Comparison of ENCODE assay signal across 1 cellular context in the genomic region with DNA sequence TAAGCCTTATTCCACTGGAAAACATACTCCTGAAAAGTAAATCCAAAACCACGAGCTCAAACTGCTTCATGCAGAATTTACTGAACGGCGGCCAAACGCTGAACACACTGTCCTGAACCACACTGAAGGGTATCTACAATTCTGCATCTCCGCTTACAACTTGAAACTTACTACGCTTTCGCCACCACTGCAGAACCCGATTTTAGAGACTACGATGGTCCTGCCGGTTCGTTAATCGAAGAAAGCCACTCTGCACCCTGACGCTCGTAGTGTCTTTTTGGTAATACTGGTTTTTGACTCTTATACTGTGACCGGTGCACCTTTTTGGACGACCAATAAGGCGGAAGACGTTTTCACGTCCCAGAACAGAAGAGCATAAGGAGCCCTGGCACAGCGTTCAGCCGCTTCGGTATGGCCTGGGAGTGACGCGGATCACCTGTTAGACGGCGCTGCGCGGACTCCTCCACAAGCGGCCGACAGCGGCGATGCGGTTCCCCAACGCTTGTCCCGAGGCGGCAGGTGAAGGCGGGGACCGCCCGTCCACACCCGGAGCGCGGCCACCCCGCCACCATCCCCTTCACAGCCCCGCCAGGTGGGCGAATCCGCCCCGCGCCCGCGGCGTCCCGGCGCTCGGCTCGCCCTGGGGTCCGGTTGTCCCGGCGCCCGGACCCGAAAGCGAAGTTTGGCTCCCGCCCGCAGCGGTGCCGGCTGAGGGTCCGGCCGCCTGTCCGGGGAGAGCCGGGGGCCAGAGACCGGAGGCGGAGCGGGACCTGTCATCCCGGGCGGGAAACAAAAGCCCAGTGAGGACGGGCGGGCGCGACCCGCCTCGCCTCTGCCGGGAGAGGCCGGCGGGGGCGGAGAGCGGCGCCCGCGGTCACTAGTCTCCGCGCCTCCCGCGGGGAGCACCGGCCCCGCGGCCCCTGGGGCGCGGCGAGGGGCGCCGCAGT.
A peak's percentile ranks its signal among the peaks of the same experiment; 100 is the strongest.
TF ChIP-seq lines count a peak whose summit lies in the region.

No MANE protein-coding gene starts in this region.

TF ChIP-seq in HEK293, 187 proteins besides CTCF, POLR2A, EP300 and RAD21 (continued from another document and continues in another):
- peak; percentile 75; the same call in 1 of the 2 replicates for TF ChIP-seq ZSCAN30 (tag by site-specific recombination; IDR thresholded peaks at IDR 0.05)
- TF ChIP-seq, protein P1, sequence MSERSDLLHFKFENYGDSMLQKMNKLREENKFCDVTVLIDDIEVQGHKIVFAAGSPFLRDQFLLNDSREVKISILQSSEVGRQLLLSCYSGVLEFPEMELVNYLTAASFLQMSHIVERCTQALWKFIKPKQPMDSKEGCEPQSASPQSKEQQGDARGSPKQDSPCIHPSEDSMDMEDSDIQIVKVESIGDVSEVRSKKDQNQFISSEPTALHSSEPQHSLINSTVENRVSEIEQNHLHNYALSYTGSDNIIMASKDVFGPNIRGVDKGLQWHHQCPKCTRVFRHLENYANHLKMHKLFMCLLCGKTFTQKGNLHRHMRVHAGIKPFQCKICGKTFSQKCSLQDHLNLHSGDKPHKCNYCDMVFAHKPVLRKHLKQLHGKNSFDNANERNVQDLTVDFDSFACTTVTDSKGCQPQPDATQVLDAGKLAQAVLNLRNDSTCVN (tag by site-specific recombination; optimal IDR thresholded peaks at IDR 0.05): peak; percentile 79
- TF ChIP-seq, protein P2, sequence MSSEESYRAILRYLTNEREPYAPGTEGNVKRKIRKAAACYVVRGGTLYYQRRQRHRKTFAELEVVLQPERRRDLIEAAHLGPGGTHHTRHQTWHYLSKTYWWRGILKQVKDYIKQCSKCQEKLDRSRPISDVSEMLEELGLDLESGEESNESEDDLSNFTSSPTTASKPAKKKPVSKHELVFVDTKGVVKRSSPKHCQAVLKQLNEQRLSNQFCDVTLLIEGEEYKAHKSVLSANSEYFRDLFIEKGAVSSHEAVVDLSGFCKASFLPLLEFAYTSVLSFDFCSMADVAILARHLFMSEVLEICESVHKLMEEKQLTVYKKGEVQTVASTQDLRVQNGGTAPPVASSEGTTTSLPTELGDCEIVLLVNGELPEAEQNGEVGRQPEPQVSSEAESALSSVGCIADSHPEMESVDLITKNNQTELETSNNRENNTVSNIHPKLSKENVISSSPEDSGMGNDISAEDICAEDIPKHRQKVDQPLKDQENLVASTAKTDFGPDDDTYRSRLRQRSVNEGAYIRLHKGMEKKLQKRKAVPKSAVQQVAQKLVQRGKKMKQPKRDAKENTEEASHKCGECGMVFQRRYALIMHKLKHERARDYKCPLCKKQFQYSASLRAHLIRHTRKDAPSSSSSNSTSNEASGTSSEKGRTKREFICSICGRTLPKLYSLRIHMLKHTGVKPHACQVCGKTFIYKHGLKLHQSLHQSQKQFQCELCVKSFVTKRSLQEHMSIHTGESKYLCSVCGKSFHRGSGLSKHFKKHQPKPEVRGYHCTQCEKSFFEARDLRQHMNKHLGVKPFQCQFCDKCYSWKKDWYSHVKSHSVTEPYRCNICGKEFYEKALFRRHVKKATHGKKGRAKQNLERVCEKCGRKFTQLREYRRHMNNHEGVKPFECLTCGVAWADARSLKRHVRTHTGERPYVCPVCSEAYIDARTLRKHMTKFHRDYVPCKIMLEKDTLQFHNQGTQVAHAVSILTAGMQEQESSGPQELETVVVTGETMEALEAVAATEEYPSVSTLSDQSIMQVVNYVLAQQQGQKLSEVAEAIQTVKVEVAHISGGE (tag by site-specific recombination; conservative IDR thresholded peaks at IDR 0.05; ENCODE audit: low read depth): no peak
- TF ChIP-seq SCRT1 (tag by site-specific recombination; IDR thresholded peaks at IDR 0.05; ENCODE audit: borderline replicate concordance): peak; percentile 81; the same call in 1 of the 2 replicates
- TF ChIP-seq ZNF626 (tag by site-specific recombination; IDR thresholded peaks at IDR 0.05): no peak
- peak; percentile 99 for TF ChIP-seq ZNF600 (tag by site-specific recombination; IDR thresholded peaks at IDR 0.05)
- TF ChIP-seq ZNF2 (tag by site-specific recombination; IDR thresholded peaks at IDR 0.05): peak; percentile 88; the same call in 1 of the 2 replicates
- no peak for TF ChIP-seq ZNF621 (tag by site-specific recombination; IDR thresholded peaks at IDR 0.05)
- TF ChIP-seq, protein P3, sequence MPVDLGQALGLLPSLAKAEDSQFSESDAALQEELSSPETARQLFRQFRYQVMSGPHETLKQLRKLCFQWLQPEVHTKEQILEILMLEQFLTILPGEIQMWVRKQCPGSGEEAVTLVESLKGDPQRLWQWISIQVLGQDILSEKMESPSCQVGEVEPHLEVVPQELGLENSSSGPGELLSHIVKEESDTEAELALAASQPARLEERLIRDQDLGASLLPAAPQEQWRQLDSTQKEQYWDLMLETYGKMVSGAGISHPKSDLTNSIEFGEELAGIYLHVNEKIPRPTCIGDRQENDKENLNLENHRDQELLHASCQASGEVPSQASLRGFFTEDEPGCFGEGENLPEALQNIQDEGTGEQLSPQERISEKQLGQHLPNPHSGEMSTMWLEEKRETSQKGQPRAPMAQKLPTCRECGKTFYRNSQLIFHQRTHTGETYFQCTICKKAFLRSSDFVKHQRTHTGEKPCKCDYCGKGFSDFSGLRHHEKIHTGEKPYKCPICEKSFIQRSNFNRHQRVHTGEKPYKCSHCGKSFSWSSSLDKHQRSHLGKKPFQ (tag by site-specific recombination; IDR thresholded peaks at IDR 0.05): no peak
- 0 out of 2 replicates have a peak, but pooled peaks have one; percentile 30 for TF ChIP-seq KLF9 (tag by site-specific recombination; IDR thresholded peaks at IDR 0.05; ENCODE audit: low read depth)
- TF ChIP-seq ZNF174 (tag by site-specific recombination; IDR thresholded peaks at IDR 0.05): no peak; the same call in 1 of the 2 replicates
- no peak for TF ChIP-seq ZNF624 (tag by site-specific recombination; IDR thresholded peaks at IDR 0.05)
- 0 out of 2 replicates have a peak, but pooled peaks have one; percentile 42 for TF ChIP-seq ZNF184 (tag by site-specific recombination; IDR thresholded peaks at IDR 0.05)
- no peak for TF ChIP-seq ZNF140 (tag by site-specific recombination; IDR thresholded peaks at IDR 0.05)
- TF ChIP-seq, protein P4, sequence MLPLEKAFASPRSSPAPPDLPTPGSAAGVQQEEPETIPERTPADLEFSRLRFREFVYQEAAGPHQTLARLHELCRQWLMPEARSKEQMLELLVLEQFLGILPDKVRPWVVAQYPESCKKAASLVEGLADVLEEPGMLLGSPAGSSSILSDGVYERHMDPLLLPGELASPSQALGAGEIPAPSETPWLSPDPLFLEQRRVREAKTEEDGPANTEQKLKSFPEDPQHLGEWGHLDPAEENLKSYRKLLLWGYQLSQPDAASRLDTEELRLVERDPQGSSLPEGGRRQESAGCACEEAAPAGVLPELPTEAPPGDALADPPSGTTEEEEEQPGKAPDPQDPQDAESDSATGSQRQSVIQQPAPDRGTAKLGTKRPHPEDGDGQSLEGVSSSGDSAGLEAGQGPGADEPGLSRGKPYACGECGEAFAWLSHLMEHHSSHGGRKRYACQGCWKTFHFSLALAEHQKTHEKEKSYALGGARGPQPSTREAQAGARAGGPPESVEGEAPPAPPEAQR (tag by site-specific recombination; IDR thresholded peaks at IDR 0.05): no peak
- no peak for TF ChIP-seq ZNF426 (tag by site-specific recombination; IDR thresholded peaks at IDR 0.05)
- peak; percentile 72 for TF ChIP-seq ZBTB20 (tag by site-specific recombination; IDR thresholded peaks at IDR 0.05)
- TF ChIP-seq ZNF19 (tag by site-specific recombination; IDR thresholded peaks at IDR 0.05; ENCODE audit: low read depth): no peak
- peak; percentile 28; the same call in 1 of the 2 replicates for TF ChIP-seq ZNF394 (tag by site-specific recombination; IDR thresholded peaks at IDR 0.05; ENCODE audit: borderline replicate concordance)
- peak; percentile 83 for TF ChIP-seq ZNF335 (tag by site-specific recombination; conservative IDR thresholded peaks at IDR 0.05)
- TF ChIP-seq PRDM1 (tag by site-specific recombination; IDR thresholded peaks at IDR 0.05): no peak
- 0 out of 2 replicates have a peak, but pooled peaks have one; percentile 26 for TF ChIP-seq ZNF629 (tag by site-specific recombination; IDR thresholded peaks at IDR 0.05)
- TF ChIP-seq MYNN (tag by site-specific recombination; IDR thresholded peaks at IDR 0.05; ENCODE audit: borderline replicate concordance): no peak
- TF ChIP-seq, protein P5, sequence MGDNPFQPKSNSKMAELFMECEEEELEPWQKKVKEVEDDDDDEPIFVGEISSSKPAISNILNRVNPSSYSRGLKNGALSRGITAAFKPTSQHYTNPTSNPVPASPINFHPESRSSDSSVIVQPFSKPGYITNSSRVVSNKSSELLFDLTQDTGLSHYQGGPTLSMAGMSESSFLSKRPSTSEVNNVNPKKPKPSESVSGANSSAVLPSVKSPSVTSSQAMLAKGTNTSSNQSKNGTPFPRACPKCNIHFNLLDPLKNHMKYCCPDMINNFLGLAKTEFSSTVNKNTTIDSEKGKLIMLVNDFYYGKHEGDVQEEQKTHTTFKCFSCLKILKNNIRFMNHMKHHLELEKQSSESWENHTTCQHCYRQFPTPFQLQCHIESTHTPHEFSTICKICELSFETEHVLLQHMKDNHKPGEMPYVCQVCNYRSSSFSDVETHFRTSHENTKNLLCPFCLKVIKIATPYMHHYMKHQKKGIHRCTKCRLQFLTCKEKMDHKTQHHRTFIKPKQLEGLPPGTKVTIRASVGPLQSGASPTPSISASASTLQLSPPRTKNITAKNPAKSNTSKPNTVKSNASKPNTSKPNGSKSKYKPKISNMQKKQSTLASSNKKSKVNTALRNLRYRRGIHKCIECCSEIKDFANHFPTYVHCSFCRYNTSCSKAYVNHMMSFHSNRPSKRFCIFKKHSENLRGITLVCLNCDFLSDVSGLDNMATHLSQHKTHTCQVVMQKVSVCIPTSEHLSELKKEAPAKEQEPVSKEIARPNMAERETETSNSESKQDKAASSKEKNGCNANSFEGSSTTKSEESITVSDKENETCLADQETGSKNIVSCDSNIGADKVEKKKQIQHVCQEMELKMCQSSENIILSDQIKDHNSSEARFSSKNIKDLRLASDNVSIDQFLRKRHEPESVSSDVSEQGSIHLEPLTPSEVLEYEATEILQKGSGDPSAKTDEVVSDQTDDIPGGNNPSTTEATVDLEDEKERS (tag by site-specific recombination; IDR thresholded peaks at IDR 0.05): no peak
- TF ChIP-seq ZNF266 (tag by site-specific recombination; IDR thresholded peaks at IDR 0.05; ENCODE audit: low read depth): no peak
- TF ChIP-seq KLF8 (tag by site-specific recombination; IDR thresholded peaks at IDR 0.05): peak; percentile 55; the same call in 1 of the 2 replicates
- no peak for TF ChIP-seq ZNF132 (tag by site-specific recombination; IDR thresholded peaks at IDR 0.05; ENCODE audit: borderline replicate concordance)
- TF ChIP-seq ZNF777 (tag by site-specific recombination; IDR thresholded peaks at IDR 0.05; ENCODE audit: borderline replicate concordance): peak; percentile 72; the same call in 1 of the 2 replicates
- no peak for TF ChIP-seq ZNF623 (tag by site-specific recombination; IDR thresholded peaks at IDR 0.05)
- TF ChIP-seq, protein P6, sequence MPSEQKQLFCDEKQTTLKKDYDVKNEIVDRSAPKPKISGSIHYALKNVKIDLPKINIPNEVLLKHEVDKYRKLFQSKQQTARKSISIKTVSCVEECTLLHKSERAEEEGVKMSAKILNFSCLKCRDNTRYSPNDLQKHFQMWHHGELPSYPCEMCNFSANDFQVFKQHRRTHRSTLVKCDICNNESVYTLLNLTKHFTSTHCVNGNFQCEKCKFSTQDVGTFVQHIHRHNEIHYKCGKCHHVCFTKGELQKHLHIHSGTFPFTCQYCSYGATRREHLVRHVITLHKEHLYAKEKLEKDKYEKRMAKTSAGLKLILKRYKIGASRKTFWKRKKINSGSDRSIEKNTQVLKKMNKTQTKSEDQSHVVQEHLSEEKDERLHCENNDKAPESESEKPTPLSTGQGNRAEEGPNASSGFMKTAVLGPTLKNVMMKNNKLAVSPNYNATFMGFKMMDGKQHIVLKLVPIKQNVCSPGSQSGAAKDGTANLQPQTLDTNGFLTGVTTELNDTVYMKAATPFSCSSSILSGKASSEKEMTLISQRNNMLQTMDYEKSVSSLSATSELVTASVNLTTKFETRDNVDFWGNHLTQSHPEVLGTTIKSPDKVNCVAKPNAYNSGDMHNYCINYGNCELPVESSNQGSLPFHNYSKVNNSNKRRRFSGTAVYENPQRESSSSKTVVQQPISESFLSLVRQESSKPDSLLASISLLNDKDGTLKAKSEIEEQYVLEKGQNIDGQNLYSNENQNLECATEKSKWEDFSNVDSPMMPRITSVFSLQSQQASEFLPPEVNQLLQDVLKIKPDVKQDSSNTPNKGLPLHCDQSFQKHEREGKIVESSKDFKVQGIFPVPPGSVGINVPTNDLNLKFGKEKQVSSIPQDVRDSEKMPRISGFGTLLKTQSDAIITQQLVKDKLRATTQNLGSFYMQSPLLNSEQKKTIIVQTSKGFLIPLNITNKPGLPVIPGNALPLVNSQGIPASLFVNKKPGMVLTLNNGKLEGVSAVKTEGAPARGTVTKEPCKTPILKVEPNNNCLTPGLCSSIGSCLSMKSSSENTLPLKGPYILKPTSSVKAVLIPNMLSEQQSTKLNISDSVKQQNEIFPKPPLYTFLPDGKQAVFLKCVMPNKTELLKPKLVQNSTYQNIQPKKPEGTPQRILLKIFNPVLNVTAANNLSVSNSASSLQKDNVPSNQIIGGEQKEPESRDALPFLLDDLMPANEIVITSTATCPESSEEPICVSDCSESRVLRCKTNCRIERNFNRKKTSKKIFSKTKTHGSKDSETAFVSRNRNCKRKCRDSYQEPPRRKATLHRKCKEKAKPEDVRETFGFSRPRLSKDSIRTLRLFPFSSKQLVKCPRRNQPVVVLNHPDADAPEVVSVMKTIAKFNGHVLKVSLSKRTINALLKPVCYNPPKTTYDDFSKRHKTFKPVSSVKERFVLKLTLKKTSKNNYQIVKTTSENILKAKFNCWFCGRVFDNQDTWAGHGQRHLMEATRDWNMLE (tag by site-specific recombination; conservative IDR thresholded peaks at IDR 0.05; ENCODE audit: low read depth): no peak
- TF ChIP-seq ZNF239 (tag by site-specific recombination; IDR thresholded peaks at IDR 0.05): no peak
- TF ChIP-seq ZNF785 (tag by site-specific recombination; IDR thresholded peaks at IDR 0.05): no peak
- TF ChIP-seq KLF1 (tag by site-specific recombination; IDR thresholded peaks at IDR 0.05): 0 out of 2 replicates have a peak, but pooled peaks have one; percentile 14
- peak; percentile 44; the same call in 1 of the 2 replicates for TF ChIP-seq ZBTB48 (tag by site-specific recombination; IDR thresholded peaks at IDR 0.05)
- TF ChIP-seq, protein P7, sequence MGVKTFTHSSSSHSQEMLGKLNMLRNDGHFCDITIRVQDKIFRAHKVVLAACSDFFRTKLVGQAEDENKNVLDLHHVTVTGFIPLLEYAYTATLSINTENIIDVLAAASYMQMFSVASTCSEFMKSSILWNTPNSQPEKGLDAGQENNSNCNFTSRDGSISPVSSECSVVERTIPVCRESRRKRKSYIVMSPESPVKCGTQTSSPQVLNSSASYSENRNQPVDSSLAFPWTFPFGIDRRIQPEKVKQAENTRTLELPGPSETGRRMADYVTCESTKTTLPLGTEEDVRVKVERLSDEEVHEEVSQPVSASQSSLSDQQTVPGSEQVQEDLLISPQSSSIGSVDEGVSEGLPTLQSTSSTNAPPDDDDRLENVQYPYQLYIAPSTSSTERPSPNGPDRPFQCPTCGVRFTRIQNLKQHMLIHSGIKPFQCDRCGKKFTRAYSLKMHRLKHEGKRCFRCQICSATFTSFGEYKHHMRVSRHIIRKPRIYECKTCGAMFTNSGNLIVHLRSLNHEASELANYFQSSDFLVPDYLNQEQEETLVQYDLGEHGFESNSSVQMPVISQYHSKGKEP (tag by site-specific recombination; IDR thresholded peaks at IDR 0.05): no peak
- TF ChIP-seq BCL11A (tag by site-specific recombination; IDR thresholded peaks at IDR 0.05; ENCODE audit: low read depth): no peak
- no peak for TF ChIP-seq ZNF514 (tag by site-specific recombination; IDR thresholded peaks at IDR 0.05)
- no peak for TF ChIP-seq MZF1 (tag by site-specific recombination; IDR thresholded peaks at IDR 0.05; ENCODE audit: borderline replicate concordance)
- TF ChIP-seq EGR2 (tag by site-specific recombination; IDR thresholded peaks at IDR 0.05; ENCODE audit: low read depth): peak; percentile 64
